29 cellular contexts compared by ENCODE assay signal in the genomic region with DNA sequence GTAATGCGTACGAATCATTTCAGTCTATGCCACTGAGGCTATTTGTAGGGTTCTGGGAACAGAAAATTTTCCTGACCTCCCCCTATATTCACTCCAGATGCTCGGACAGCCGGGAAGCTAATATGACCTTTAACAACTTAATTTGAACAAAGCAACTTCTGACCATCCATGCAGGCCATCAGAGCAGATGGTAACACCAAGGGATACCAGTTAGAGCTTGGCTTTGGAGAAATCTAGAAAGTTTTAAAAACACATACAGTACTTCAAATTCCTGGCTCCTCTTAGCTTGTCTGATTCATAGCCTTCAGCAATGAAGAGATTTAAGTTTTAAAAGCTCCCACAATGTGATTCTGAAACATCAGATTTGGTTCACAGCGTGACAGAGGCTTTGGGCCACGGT.
"Had no signal": no experiment of that assay in that cellular context is flagged by ENCODE, and none has a peak within 500 bp of the region (broad histone marks: within the 10 kb centered on the region; RNA-seq: fewer than 3 reads in every experiment).

No MANE protein-coding gene starts in this region.

- H3K9me3 Mint-ChIP-seq: nephron; neural progenitor cell; stimulated activated effector memory CD8-positive, alpha-beta T cell treated with anti-CD3 and anti-CD28 coated beads, Interleukin-12 subunit alpha, Interleukin-12 subunit beta, amount 100 ng/mL, for 72 hours; stimulated activated naive CD8-positive, alpha-beta T cell treated with anti-CD3 and anti-CD28 coated beads, Interleukin-15, amount 100 ng/mL, for 72 hours; type B pancreatic cell had no signal

- H3K27me3 ChIP-seq: neural progenitor cell, ovary, right lobe of liver, sigmoid colon, suprapubic skin, testis, tibial artery, transverse colon, upper lobe of right lung, uterus had no signal

- H3K4me3 Mint-ChIP-seq: natural killer cell; nephron; neural progenitor cell; stimulated activated effector memory CD8-positive, alpha-beta T cell treated with anti-CD3 and anti-CD28 coated beads, Interleukin-12 subunit alpha, Interleukin-12 subunit beta, amount 100 ng/mL, for 72 hours; stimulated activated naive CD8-positive, alpha-beta T cell treated with anti-CD3 and anti-CD28 coated beads, Interleukin-15, amount 100 ng/mL, for 72 hours; type B pancreatic cell had no signal

- H3K9ac ChIP-seq: neural progenitor cell, parathyroid adenoma had no signal

- H3K27me3 Mint-ChIP-seq: progenitor cell of endocrine pancreas, type B pancreatic cell had no signal

- H3K4me1 Mint-ChIP-seq: natural killer cell; nephron; neural progenitor cell; stimulated activated effector memory CD8-positive, alpha-beta T cell treated with anti-CD3 and anti-CD28 coated beads, Interleukin-12 subunit alpha, Interleukin-12 subunit beta, amount 100 ng/mL, for 72 hours; stimulated activated naive CD8-positive, alpha-beta T cell treated with anti-CD3 and anti-CD28 coated beads, Interleukin-15, amount 100 ng/mL, for 72 hours had no signal

- H3K4me1 ChIP-seq: neural progenitor cell, parathyroid adenoma, psoas muscle, right lobe of liver, sigmoid colon, suprapubic skin, testis, tibial artery, transverse colon, upper lobe of right lung, uterus had no signal

- H3K36me3 Mint-ChIP-seq: natural killer cell; neural progenitor cell; stimulated activated effector memory CD8-positive, alpha-beta T cell treated with anti-CD3 and anti-CD28 coated beads, Interleukin-12 subunit alpha, Interleukin-12 subunit beta, amount 100 ng/mL, for 72 hours; type B pancreatic cell had no signal

- H3K9me3 ChIP-seq: ovary, psoas muscle, right lobe of liver, sigmoid colon, testis, transverse colon, upper lobe of right lung, uterus had no signal

- ATAC-seq: natural killer cell; psoas muscle; right cardiac atrium; right lobe of liver; stimulated activated effector memory CD8-positive, alpha-beta T cell treated with anti-CD3 and anti-CD28 coated beads, Interleukin-12 subunit alpha, Interleukin-12 subunit beta, amount 100 ng/mL, for 72 hours; stimulated activated naive CD8-positive, alpha-beta T cell treated with anti-CD3 and anti-CD28 coated beads, Interleukin-15, amount 100 ng/mL, for 72 hours; stimulated activated naive CD8-positive, alpha-beta T cell treated with anti-CD3 and anti-CD28 coated beads, Interleukin-15, Interleukin-2, amounts not matched to agents 100 U/mL and 50 U/mL, for 24 hours; upper lobe of right lung had no signal

- H3K4me3 ChIP-seq: neural progenitor cell, ovary, psoas muscle, right lobe of liver, sigmoid colon, suprapubic skin, testis, tibial artery, transverse colon, upper lobe of right lung, uterus had no signal

- H3K27ac Mint-ChIP-seq: natural killer cell; nephron; neural progenitor cell; progenitor cell of endocrine pancreas; stimulated activated effector memory CD8-positive, alpha-beta T cell treated with anti-CD3 and anti-CD28 coated beads, Interleukin-12 subunit alpha, Interleukin-12 subunit beta, amount 100 ng/mL, for 72 hours; stimulated activated naive CD8-positive, alpha-beta T cell treated with anti-CD3 and anti-CD28 coated beads, Interleukin-15, amount 100 ng/mL, for 72 hours; type B pancreatic cell had no signal

- DNase-seq: natural killer cell; occipital lobe; ovary; posterior cingulate gyrus; psoas muscle; right cardiac atrium; right lobe of liver; sigmoid colon; small intestine; stimulated activated CD4-positive, alpha-beta T cell treated with anti-CD3 and anti-CD28 coated beads, Interleukin-15, amount 100 ng/mL, for 24 hours; stimulated activated CD4-positive, alpha-beta T cell treated with anti-CD3 and anti-CD28 coated beads, Interleukin-2, amount 100 ng/mL, for 24 hours; stimulated activated CD4-positive, alpha-beta T cell treated with anti-CD3 and anti-CD28 coated beads, Interleukin-2, amount 100 ng/mL, for 48 hours; stimulated activated CD4-positive, alpha-beta T cell treated with anti-CD3 and anti-CD28 coated beads, Interleukin-4, amount 100 ng/mL, for 24 hours; stimulated activated naive CD4-positive, alpha-beta T cell; stimulated activated naive CD8-positive, alpha-beta T cell treated with anti-CD3 and anti-CD28 coated beads, Interleukin-15, amount 100 ng/mL, for 72 hours; stimulated activated naive CD8-positive, alpha-beta T cell treated with anti-CD3 and anti-CD28 coated beads, Interleukin-15, Interleukin-2, amounts not matched to agents 100 U/mL and 50 U/mL, for 24 hours; substantia nigra; testis; tibial artery; transverse colon; upper lobe of right lung; uterus had no signal

- H3K36me3 ChIP-seq: neural progenitor cell, ovary, right lobe of liver, sigmoid colon, suprapubic skin, tibial artery, transverse colon, upper lobe of right lung, uterus had no signal

- H3K27ac ChIP-seq: neural progenitor cell, ovary, parathyroid adenoma, psoas muscle, right lobe of liver, sigmoid colon, suprapubic skin, testis, tibial artery, transverse colon, upper lobe of right lung, uterus had no signal
